8 cellular contexts compared by ENCODE assay signal in genomic region chr6:169724554-169725269, GRCh38. TPM values are rescaled to one million over a fixed set of nuclear protein-coding genes. Genes with fewer than 3 reads are reported as not detected.
DNase-seq lines count a peak whose midpoint lies in the region; ATAC-seq lines count a peak whose summit lies in the region.

No MANE protein-coding gene starts in this region.

- WGBS in mesodermal cell (ENCODE audit: insufficient coverage in 2 of 2), 2 experiments = 0 to 2% methylated on average over 36 to 42 of the region's 88 CpGs

- H3K4me3 Mint-ChIP-seq in effector memory CD8-positive, alpha-beta T cell = peak overlapping the region; percentile 66 to 75

- peaks cover 8% of the 10 kb centered on the region for H3K4me1 ChIP-seq in mesodermal cell (ENCODE audit: control insufficient read depth, insufficient read depth, low read length, poor library complexity, severe bottlenecking)

- H3K36me3 ChIP-seq in mesodermal cell (ENCODE audit: control insufficient read depth, insufficient read depth, low read length) = no peaks in the 10 kb centered on the region

- H3K4me3 ChIP-seq in mesodermal cell (ENCODE audit: extremely low read depth, insufficient read depth, low read length, poor library complexity, severe bottlenecking) = peak overlapping the region; percentile 48

- DNase-seq in NCI-H2196 (lab: John Stamatoyannopoulos, UW; ENCODE audit: unreplicated experiment) (peak; percentile 7), NCI-H2196 treated with DMSO at 0.1 percent for 48 hours (lab: John Stamatoyannopoulos, UW; ENCODE audit: unreplicated experiment) (no peak), NCI-H2227 (lab: John Stamatoyannopoulos, UW; ENCODE audit: unreplicated experiment) (peak; percentile 85)
- peak; percentile 89 for DNase-seq in activated CD8-positive, alpha-beta memory T cell treated with anti-CD3 and anti-CD28 coated beads for 24 hours
- DNase-seq in effector memory CD8-positive, alpha-beta T cell = peak; percentile 38 to 51 (median 43)
- peak; percentile 51 to 61 for DNase-seq in stimulated activated CD8-positive, alpha-beta memory T cell treated with anti-CD3 and anti-CD28 coated beads, Interleukin-15, amount 100 ng/mL, for 48 hours (ENCODE audit: low read depth in 2 of 2)

- H3K27ac Mint-ChIP-seq in effector memory CD8-positive, alpha-beta T cell = peak overlapping the region; percentile 27 to 47

- peak; percentile 44 for ATAC-seq in HG02840 (IDR thresholded peaks at IDR 0.05; ENCODE audit: low FRiP score, unreplicated experiment)
- peak; percentile 45 for ATAC-seq in effector memory CD8-positive, alpha-beta T cell (replicated peaks)

- H3K9me3 ChIP-seq in mesodermal cell (ENCODE audit: control insufficient read depth, low read length) = no peaks in the 10 kb centered on the region

- peak overlapping the region; percentile 98 for H3K27ac ChIP-seq in mesodermal cell (ENCODE audit: low read depth, low read length, severe bottlenecking)

- no peaks in the 10 kb centered on the region for H3K27me3 Mint-ChIP-seq in effector memory CD8-positive, alpha-beta T cell

- H3K9me3 Mint-ChIP-seq in effector memory CD8-positive, alpha-beta T cell = no peaks in the 10 kb centered on the region

- H3K4me1 Mint-ChIP-seq in effector memory CD8-positive, alpha-beta T cell (ENCODE audit: low read depth in 2 of 2) = peaks cover 15 to 23% of the 10 kb centered on the region in 2 donors

- H3K36me3 Mint-ChIP-seq in effector memory CD8-positive, alpha-beta T cell (ENCODE audit: insufficient read depth) = peaks cover 12% of the 10 kb centered on the region

RNA-seq across cellular contexts. Expression of gene PHF10, which starts 0.4 kb away (rescaled TPM):
- polyA plus RNA-seq in mesodermal cell (2013, experiment 1 of 2) = 38.7 TPM
- 43.8 TPM for polyA plus RNA-seq in mesodermal cell (2013, experiment 2 of 2)

RNA-seq across cellular contexts. Expression of gene C6orf120, which starts 22.8 kb away (rescaled TPM):
- polyA plus RNA-seq in mesodermal cell (2013, experiment 1 of 2) = 31.6 TPM
- 30.6 TPM for polyA plus RNA-seq in mesodermal cell (2013, experiment 2 of 2)

RNA-seq across cellular contexts. Expression of gene WDR27, which starts 22.9 kb away (rescaled TPM):
- polyA plus RNA-seq in mesodermal cell (2013, experiment 1 of 2) = 64.7 TPM
- 51.9 TPM for polyA plus RNA-seq in mesodermal cell (2013, experiment 2 of 2)

RNA-seq across cellular contexts. Expression of gene DYNLT2, which starts 26.7 kb away (rescaled TPM):
- polyA plus RNA-seq in mesodermal cell (2013, experiment 1 of 2) = 1.1 TPM
- polyA plus RNA-seq in mesodermal cell (2013, experiment 2 of 2) = 1.3 TPM

RNA-seq across cellular contexts. Expression of gene ERMARD, which starts 26.7 kb away (rescaled TPM):
- 14.9 TPM for polyA plus RNA-seq in mesodermal cell (2013, experiment 1 of 2)
- 14.6 TPM for polyA plus RNA-seq in mesodermal cell (2013, experiment 2 of 2)
